ENCODE assay signal across 32 cellular contexts in genomic region chr6:46290916-46291633, GRCh38.
DNase-seq lines count a peak whose midpoint lies in the region; ATAC-seq and TF ChIP-seq lines count a peak whose summit lies in the region.
"Had no signal": no experiment of that assay in that cellular context is flagged by ENCODE, and none has a peak within 500 bp of the region (broad histone marks: within the 10 kb centered on the region; RNA-seq: fewer than 3 reads in every experiment).

No MANE protein-coding gene starts in this region.

- no peaks in the 10 kb centered on the region for H4K20me1 ChIP-seq in OCI-LY3 (ENCODE audit: insufficient read depth, low read length)

- H3K9me3 Mint-ChIP-seq in mesothelial cell of epicardium (peaks cover 4% of the 10 kb centered on the region), osteocyte (ENCODE audit: unreplicated experiment) (no peaks in the 10 kb centered on the region), HFFc6 (peaks cover 47% of the 10 kb centered on the region)
- H3K9me3 Mint-ChIP-seq: activated CD4-positive, alpha-beta memory T cell treated with anti-CD3 and anti-CD28 coated beads, Interleukin-2, amount 10 ng/mL, durations not matched to agents 7 days and 5 days; activated naive CD4-positive, alpha-beta T cell treated with anti-CD3 and anti-CD28 coated beads, Interleukin-2, amount 50 U/mL, for 24 hours; activated T-helper 17 cell treated with anti-CD3 and anti-CD28 coated beads, Interleukin-2, amount 50 U/mL, for 72 hours; stimulated activated naive CD8-positive, alpha-beta T cell treated with anti-CD3 and anti-CD28 coated beads, Interleukin-15, Interleukin-2, amounts not matched to agents 100 ng/mL and 50 ng/mL, for 24 hours had no signal

- H3K27me3 Mint-ChIP-seq in mesothelial cell of epicardium (ENCODE audit: low read depth), result no peaks in the 10 kb centered on the region
- H3K27me3 Mint-ChIP-seq in osteocyte (ENCODE audit: unreplicated experiment), result peaks cover 2% of the 10 kb centered on the region
- peaks cover 2% of the 10 kb centered on the region for H3K27me3 Mint-ChIP-seq in HFFc6 (ENCODE audit: insufficient read depth)

- H3K36me3 Mint-ChIP-seq in mesothelial cell of epicardium (no peaks in the 10 kb centered on the region), osteocyte (ENCODE audit: unreplicated experiment) (peaks cover 3% of the 10 kb centered on the region), HFFc6 (ENCODE audit: low read depth) (peaks cover 9% of the 10 kb centered on the region; the same call in 1 of the 2 replicates)
- H3K36me3 Mint-ChIP-seq: activated naive CD4-positive, alpha-beta T cell treated with anti-CD3 and anti-CD28 coated beads, Interleukin-2, amount 50 U/mL, for 24 hours had no signal

- peak; percentile 25 for ATAC-seq in left ventricle myocardium superior
- no peak for ATAC-seq in left cardiac atrium
- ATAC-seq: A549; activated T-helper 17 cell treated with anti-CD3 and anti-CD28 coated beads, Interleukin-2, amount 50 U/mL, for 72 hours; K562 had no signal

- peaks cover 29% of the 10 kb centered on the region for H3K27me3 ChIP-seq in OCI-LY3 (ENCODE audit: low read depth, low read length)
- H3K27me3 ChIP-seq: breast epithelium, MG63, thyroid gland had no signal

- H3K9me3 ChIP-seq in OCI-LY3 (ENCODE audit: insufficient read depth, low read length), result no peaks in the 10 kb centered on the region
- H3K9me3 ChIP-seq: A549, breast epithelium, MG63, thyroid gland had no signal

- H3K79me2 ChIP-seq in OCI-LY3 (ENCODE audit: low read length), result no peaks in the 10 kb centered on the region

- 0 out of 2 replicates have a peak overlapping the region, but pooled peaks have one; percentile 4 for H3K27ac ChIP-seq in OCI-LY3 (ENCODE audit: low read length)
- H3K27ac ChIP-seq: A549, breast epithelium, RWPE1, SK-N-MC, thyroid gland had no signal

- no peaks in the 10 kb centered on the region for H3K36me3 ChIP-seq in OCI-LY3 (replicated peaks; ENCODE audit: low read depth, low read length)
- H3K36me3 ChIP-seq: breast epithelium, MG63, thyroid gland had no signal

- intact Hi-C loops in left ventricle myocardium superior (cut with micrococcal nuclease), result no loop called here
- intact Hi-C loops in left cardiac atrium (cut with DNase I), result no loop called here

- H3K4me3 ChIP-seq in OCI-LY3 (ENCODE audit: low read length), result peak overlapping the region; percentile 29
- H3K4me3 ChIP-seq: A549, breast epithelium, K562, MG63, SK-N-MC, thyroid gland had no signal

- no peak overlapping the region for H3K9ac ChIP-seq in OCI-LY3 (ENCODE audit: low read length)

- H3K4me2 ChIP-seq in OCI-LY3 (ENCODE audit: low read length), result peak overlapping the region; percentile 66
- H3K4me2 ChIP-seq: A549 had no signal

- peaks cover 52% of the 10 kb centered on the region for H3K4me1 ChIP-seq in OCI-LY3 (ENCODE audit: low read length)
- H3K4me1 ChIP-seq: A549, breast epithelium, thyroid gland had no signal

- no peak overlapping the region for H2AFZ ChIP-seq in OCI-LY3 (ENCODE audit: low read depth, low read length)

- peaks cover 59% of the 10 kb centered on the region for H3K4me1 Mint-ChIP-seq in mesothelial cell of epicardium
- H3K4me1 Mint-ChIP-seq in osteocyte (ENCODE audit: unreplicated experiment), result no peaks in the 10 kb centered on the region
- H3K4me1 Mint-ChIP-seq in HFFc6 (ENCODE audit: low read depth), result no peaks in the 10 kb centered on the region
- H3K4me1 Mint-ChIP-seq: activated naive CD4-positive, alpha-beta T cell treated with anti-CD3 and anti-CD28 coated beads, Interleukin-2, amount 50 U/mL, for 24 hours; activated T-helper 17 cell treated with anti-CD3 and anti-CD28 coated beads, Interleukin-2, amount 50 U/mL, for 72 hours had no signal

- H3K4me3 Mint-ChIP-seq in mesothelial cell of epicardium (no peak overlapping the region), osteocyte (ENCODE audit: unreplicated experiment) (no peak overlapping the region), HFFc6 (no peak overlapping the region)
- H3K4me3 Mint-ChIP-seq: activated CD4-positive, alpha-beta memory T cell treated with anti-CD3 and anti-CD28 coated beads, Interleukin-2, amount 10 ng/mL, durations not matched to agents 7 days and 5 days; activated naive CD4-positive, alpha-beta T cell treated with anti-CD3 and anti-CD28 coated beads, Interleukin-2, amount 50 U/mL, for 24 hours; activated T-helper 17 cell treated with anti-CD3 and anti-CD28 coated beads, Interleukin-2, amount 50 U/mL, for 72 hours; B cell; stimulated activated naive CD8-positive, alpha-beta T cell treated with anti-CD3 and anti-CD28 coated beads, Interleukin-15, Interleukin-2, amounts not matched to agents 100 ng/mL and 50 ng/mL, for 24 hours had no signal

- H3K27ac Mint-ChIP-seq in mesothelial cell of epicardium, result peak overlapping the region; percentile 89
- no peak overlapping the region for H3K27ac Mint-ChIP-seq in osteocyte (ENCODE audit: unreplicated experiment)
- no peak overlapping the region for H3K27ac Mint-ChIP-seq in HFFc6
- H3K27ac Mint-ChIP-seq: activated CD4-positive, alpha-beta memory T cell treated with anti-CD3 and anti-CD28 coated beads, Interleukin-2, amount 10 ng/mL, durations not matched to agents 7 days and 5 days; activated naive CD4-positive, alpha-beta T cell treated with anti-CD3 and anti-CD28 coated beads, Interleukin-2, amount 50 U/mL, for 24 hours; activated T-helper 17 cell treated with anti-CD3 and anti-CD28 coated beads, Interleukin-2, amount 50 U/mL, for 72 hours; B cell; stimulated activated naive CD8-positive, alpha-beta T cell treated with anti-CD3 and anti-CD28 coated beads, Interleukin-15, Interleukin-2, amounts not matched to agents 100 ng/mL and 50 ng/mL, for 24 hours had no signal

- no peak for DNase-seq in left ventricle myocardium superior
- no peak for DNase-seq in left cardiac atrium
- DNase-seq in mesothelial cell of epicardium (ENCODE audit: low spot score in 2 of 2, unreplicated experiment in 2 of 2), result no peak
- no peak for DNase-seq in activated naive CD4-positive, alpha-beta T cell (lab: John Stamatoyannopoulos, UW)
- DNase-seq in osteocyte (ENCODE audit: extremely low spot score, unreplicated experiment), result no peak
- no peak for DNase-seq in HFFc6
- DNase-seq in activated CD4-positive, alpha-beta T cell treated with anti-CD3 and anti-CD28 coated beads, Interleukin-2, amount 50 U/mL, for 48 hours, result no peak
- DNase-seq: activated CD4-positive, alpha-beta memory T cell treated with anti-CD3 and anti-CD28 coated beads, Interleukin-2, amount 10 ng/mL, durations not matched to agents 7 days and 5 days; activated CD4-positive, CD25-positive, alpha-beta regulatory T cell treated with anti-CD3 and anti-CD28 coated beads, Interleukin-2, amount 50 U/mL, for 72 hours; activated CD8-positive, alpha-beta memory T cell treated with anti-CD3 and anti-CD28 coated beads, Interleukin-2, amount 50 U/mL, for 48 hours; amygdala; DMS153; effector CD4-positive, alpha-beta T cell; GDM1; GOT3; head of caudate nucleus; MG63; NCI-H2029 treated with DMSO at 0.1 percent for 48 hours; NCI-H446; NCI-H82; nucleus accumbens; thyroid gland had no signal

- no peak for TF ChIP-seq CTCF in OCI-LY3 (IDR thresholded peaks at IDR 0.05; ENCODE audit: low read depth, low read length)
- no peak for TF ChIP-seq CTCF in mesothelial cell of epicardium (IDR thresholded peaks at IDR 0.05; ENCODE audit: unreplicated experiment)
- TF ChIP-seq CTCF in osteocyte (IDR thresholded peaks at IDR 0.05), result no peak
- no peak for TF ChIP-seq CTCF in HFFc6 (IDR thresholded peaks at IDR 0.05)
